In genomic region chr7:30241767-30242166, GRCh38 we compare ENCODE assay signal across 26 cellular contexts. TPM values are rescaled to one million over a fixed set of nuclear protein-coding genes. Genes with fewer than 3 reads are reported as not detected.
DNase-seq lines count a peak whose midpoint lies in the region; ATAC-seq and TF ChIP-seq lines count a peak whose summit lies in the region.
"Had no signal": no experiment of that assay in that cellular context is flagged by ENCODE, and none has a peak within 500 bp of the region (broad histone marks: within the 10 kb centered on the region; RNA-seq: fewer than 3 reads in every experiment).

No MANE protein-coding gene starts in this region.

- ATAC-seq in GM18870 (IDR thresholded peaks at IDR 0.05; ENCODE audit: unreplicated experiment) = peak; percentile 46
- peak; percentile 37 for ATAC-seq in HG03442 (IDR thresholded peaks at IDR 0.05; ENCODE audit: unreplicated experiment)
- peak; percentile 87 for ATAC-seq in RWPE2 (ENCODE audit: low read depth)
- ATAC-seq in foreskin keratinocyte = peak; percentile 86
- ATAC-seq in stimulated activated effector memory CD8-positive, alpha-beta T cell treated with anti-CD3 and anti-CD28 coated beads, Interleukin-12 subunit alpha, Interleukin-12 subunit beta, amount 100 ng/mL, for 72 hours = no peak
- ATAC-seq in GM21825 (IDR thresholded peaks at IDR 0.05; ENCODE audit: unreplicated experiment) = no peak
- ATAC-seq: body of pancreas; esophagus mucosa; gastroesophageal sphincter; naive thymus-derived CD8-positive, alpha-beta T cell; stimulated activated naive CD8-positive, alpha-beta T cell treated with anti-CD3 and anti-CD28 coated beads, Interleukin-15, Interleukin-2, amounts not matched to agents 100 U/mL and 50 U/mL, for 24 hours had no signal

- no peak overlapping the region for H3K4me3 Mint-ChIP-seq in stimulated activated effector memory CD8-positive, alpha-beta T cell treated with anti-CD3 and anti-CD28 coated beads, Interleukin-12 subunit alpha, Interleukin-12 subunit beta, amount 100 ng/mL, for 72 hours
- H3K4me3 Mint-ChIP-seq: activated CD4-positive, alpha-beta T cell treated with anti-CD3 and anti-CD28 coated beads, Interleukin-2, amount 10 ng/mL, durations not matched to agents 7 days and 5 days; activated naive CD8-positive, alpha-beta T cell treated with anti-CD3 and anti-CD28 coated beads for 36 hours; CD14-positive monocyte; HFFc6; naive thymus-derived CD8-positive, alpha-beta T cell had no signal

- TF ChIP-seq CTCF in RWPE2 (IDR thresholded peaks at IDR 0.05; ENCODE audit: poor library complexity, severe bottlenecking) (no peak), foreskin keratinocyte (conservative IDR thresholded peaks at IDR 0.05) (no peak)

- peak overlapping the region; percentile 14 for H3K27ac ChIP-seq in RWPE2 (ENCODE audit: poor library complexity, severe bottlenecking)
- H3K27ac ChIP-seq in foreskin keratinocyte = peak overlapping the region; percentile 5
- H3K27ac ChIP-seq: body of pancreas, gastroesophageal sphincter, right atrium auricular region, SJCRH30 had no signal

- no peaks in the 10 kb centered on the region for H3K36me3 ChIP-seq in RWPE2 (ENCODE audit: low read depth)
- H3K36me3 ChIP-seq: gastroesophageal sphincter, right atrium auricular region, SJCRH30 had no signal

- H3K9me3 ChIP-seq in RWPE2 (ENCODE audit: severe bottlenecking) = no peaks in the 10 kb centered on the region
- H3K9me3 ChIP-seq: body of pancreas, gastroesophageal sphincter, right atrium auricular region had no signal

- H3K27me3 ChIP-seq in RWPE2 (ENCODE audit: insufficient read depth, poor library complexity, severe bottlenecking) (no peaks in the 10 kb centered on the region), foreskin keratinocyte (no peaks in the 10 kb centered on the region)
- H3K27me3 ChIP-seq: body of pancreas, gastroesophageal sphincter, right atrium auricular region, SJCRH30 had no signal

- H3K4me1 ChIP-seq in RWPE2 (ENCODE audit: insufficient read depth, poor library complexity, severe bottlenecking) (peaks cover 18% of the 10 kb centered on the region), foreskin keratinocyte (peaks cover 18% of the 10 kb centered on the region)

- H3K36me3 Mint-ChIP-seq in stimulated activated effector memory CD8-positive, alpha-beta T cell treated with anti-CD3 and anti-CD28 coated beads, Interleukin-12 subunit alpha, Interleukin-12 subunit beta, amount 100 ng/mL, for 72 hours = no peaks in the 10 kb centered on the region
- H3K36me3 Mint-ChIP-seq: activated naive CD8-positive, alpha-beta T cell treated with anti-CD3 and anti-CD28 coated beads for 36 hours had no signal

- peaks cover 22% of the 10 kb centered on the region for H3K4me1 Mint-ChIP-seq in stimulated activated effector memory CD8-positive, alpha-beta T cell treated with anti-CD3 and anti-CD28 coated beads, Interleukin-12 subunit alpha, Interleukin-12 subunit beta, amount 100 ng/mL, for 72 hours

- H3K27ac Mint-ChIP-seq in stimulated activated effector memory CD8-positive, alpha-beta T cell treated with anti-CD3 and anti-CD28 coated beads, Interleukin-12 subunit alpha, Interleukin-12 subunit beta, amount 100 ng/mL, for 72 hours = no peak overlapping the region
- H3K27ac Mint-ChIP-seq: activated CD4-positive, alpha-beta T cell treated with anti-CD3 and anti-CD28 coated beads, Interleukin-2, amount 10 ng/mL, durations not matched to agents 7 days and 5 days; activated naive CD8-positive, alpha-beta T cell treated with anti-CD3 and anti-CD28 coated beads for 36 hours; activated T-helper 2 cell treated with anti-CD3 and anti-CD28 coated beads, Interferon-gamma antibody, Interleukin-2, Interleukin-4, amounts not matched to agents 10 μg/mL and 5 μg/mL and 100 μg/mL, durations not matched to agents 14 hours and 24 hours and 36 hours; HFFc6 had no signal

- no peak for DNase-seq in RWPE2 (ENCODE audit: low spot score)
- DNase-seq in foreskin keratinocyte = peak; percentile 86 to 95
- DNase-seq in stimulated activated effector memory CD8-positive, alpha-beta T cell treated with anti-CD3 and anti-CD28 coated beads, Interleukin-12 subunit alpha, Interleukin-12 subunit beta, amount 100 ng/mL, for 72 hours (ENCODE audit: low spot score in 2 of 2) = no peak
- DNase-seq in activated CD8-positive, alpha-beta memory T cell treated with anti-CD3 and anti-CD28 coated beads, Interleukin-2, amount 50 U/mL, for 4 hours = no peak
- no peak for DNase-seq in SHP77 treated with DMSO at 0.1 percent for 48 hours (lab: John Stamatoyannopoulos, UW)
- DNase-seq: activated CD4-positive, alpha-beta T cell treated with anti-CD3 and anti-CD28 coated beads, Interleukin-2, amount 10 ng/mL, durations not matched to agents 7 days and 5 days; activated naive CD8-positive, alpha-beta T cell treated with anti-CD3 and anti-CD28 coated beads for 36 hours; effector CD8-positive, alpha-beta T cell; HFFc6; kidney glomerular epithelial cell; MV-4-11; naive thymus-derived CD8-positive, alpha-beta T cell; NCI-H1694 treated with DMSO at 0.1 percent for 48 hours; NCI-H748 treated with DMSO at 0.1 percent for 48 hours; SJCRH30; stimulated activated CD4-positive, alpha-beta T cell treated with anti-CD3 and anti-CD28 coated beads, Interleukin-4, amount 100 ng/mL, for 24 hours; stimulated activated naive CD8-positive, alpha-beta T cell treated with anti-CD3 and anti-CD28 coated beads, Interleukin-15, Interleukin-2, amounts not matched to agents 100 U/mL and 50 U/mL, for 24 hours had no signal

- H3K4me3 ChIP-seq in RWPE2 (ENCODE audit: severe bottlenecking) = no peak overlapping the region
- H3K4me3 ChIP-seq: body of pancreas, gastroesophageal sphincter, right atrium auricular region, SJCRH30 had no signal

- H3K9me3 Mint-ChIP-seq in stimulated activated effector memory CD8-positive, alpha-beta T cell treated with anti-CD3 and anti-CD28 coated beads, Interleukin-12 subunit alpha, Interleukin-12 subunit beta, amount 100 ng/mL, for 72 hours = no peaks in the 10 kb centered on the region
- H3K9me3 Mint-ChIP-seq: activated CD4-positive, alpha-beta T cell treated with anti-CD3 and anti-CD28 coated beads, Interleukin-2, amount 10 ng/mL, durations not matched to agents 7 days and 5 days; activated naive CD8-positive, alpha-beta T cell treated with anti-CD3 and anti-CD28 coated beads for 36 hours; activated T-helper 2 cell treated with anti-CD3 and anti-CD28 coated beads, Interferon-gamma antibody, Interleukin-2, Interleukin-4, amounts not matched to agents 10 μg/mL and 5 μg/mL and 100 μg/mL, durations not matched to agents 14 hours and 24 hours and 36 hours; HFFc6 had no signal

RNA-seq across cellular contexts. Expression of gene ZNRF2, which starts 42.6 kb away (rescaled TPM):
- total RNA-seq in foreskin keratinocyte = 7.3 and 8.2 TPM in 2 replicates
- 3.7 and 4.3 TPM in 2 replicates for polyA plus RNA-seq in foreskin keratinocyte

Comparison
In these comparisons a context has a peak if more than half of its experiments do, and no peak if none do; other contexts are left out.
1. ATAC-seq: peak in GM18870 (single experiment), HG03442 (single experiment), RWPE2 (single experiment) and foreskin keratinocyte (single experiment); none in stimulated activated effector memory CD8-positive, alpha-beta T cell treated with anti-CD3 and anti-CD28 coated beads, Interleukin-12 subunit alpha, Interleukin-12 subunit beta, amount 100 ng/mL, for 72 hours (single experiment) and GM21825 (single experiment).
2. DNase-seq: peak in foreskin keratinocyte (2 of 2); none in RWPE2 (single experiment), stimulated activated effector memory CD8-positive, alpha-beta T cell treated with anti-CD3 and anti-CD28 coated beads, Interleukin-12 subunit alpha, Interleukin-12 subunit beta, amount 100 ng/mL, for 72 hours (0 of 2), activated CD8-positive, alpha-beta memory T cell treated with anti-CD3 and anti-CD28 coated beads, Interleukin-2, amount 50 U/mL, for 4 hours (single experiment) and SHP77 treated with DMSO at 0.1 percent for 48 hours (single experiment).